Comparison of ENCODE assay signal across 12 cellular contexts in genomic region chr3:150751781-150752263, GRCh38. TPM values are rescaled to one million over a fixed set of nuclear protein-coding genes. Genes with fewer than 3 reads are reported as not detected.
A peak's percentile ranks its signal among the peaks of the same experiment; 100 is the strongest.
DNase-seq lines count a peak whose midpoint lies in the region; ATAC-seq and TF ChIP-seq lines count a peak whose summit lies in the region.
"Had no signal": no experiment of that assay in that cellular context is flagged by ENCODE, and none has a peak within 500 bp of the region (broad histone marks: within the 10 kb centered on the region; RNA-seq: fewer than 3 reads in every experiment).

No MANE protein-coding gene starts in this region.

- peaks cover 21 to 74% of the 10 kb centered on the region in 2 donors for H3K36me3 Mint-ChIP-seq in activated naive CD4-positive, alpha-beta T cell treated with anti-CD3 and anti-CD28 coated beads, Interleukin-2, amount 50 U/mL, for 72 hours

- no peaks in the 10 kb centered on the region for H3K27me3 ChIP-seq in transverse colon

- H3K4me1 ChIP-seq in transverse colon: peaks cover 50 to 97% (median 69%) of the 10 kb centered on the region in 4 donors

- H3K27ac Mint-ChIP-seq in activated naive CD4-positive, alpha-beta T cell treated with anti-CD3 and anti-CD28 coated beads, Interleukin-2, amount 50 U/mL, for 72 hours: peak overlapping the region; percentile 64 to 97

- intact Hi-C loops in left ventricle myocardium superior (cut with micrococcal nuclease) (no loop called here), transverse colon (cut with DNase I; ENCODE audit: low total_unique reads) (no loop called here)

- TF ChIP-seq POLR2A in transverse colon (IDR thresholded peaks at IDR 0.05): peak; percentile 30

- no peaks in the 10 kb centered on the region for H3K36me3 ChIP-seq in transverse colon

- no peaks in the 10 kb centered on the region for H3K9me3 ChIP-seq in transverse colon

- DNase-seq in activated naive CD4-positive, alpha-beta T cell treated with anti-CD3 and anti-CD28 coated beads, Interleukin-2, amount 50 U/mL, for 72 hours (ENCODE audit: low spot score in 2 of 2): no peak
- no peak for DNase-seq in activated naive CD4-positive, alpha-beta T cell treated with anti-CD3 and anti-CD28 coated beads, Interleukin-2, amount 50 U/mL, for 16 hours
- DNase-seq in NCI-H748 (lab: John Stamatoyannopoulos, UW; ENCODE audit: unreplicated experiment): peak; percentile 66
- no peak for DNase-seq in left ventricle myocardium superior
- DNase-seq in transverse colon: peak; percentile 60
- DNase-seq in stimulated activated CD4-positive, alpha-beta T cell treated with anti-CD3 and anti-CD28 coated beads, Interleukin-4, amount 100 ng/mL, for 4 hours: no peak
- DNase-seq in retina: no peak
- DNase-seq in inferior parietal cortex (ENCODE audit: extremely low spot score): no peak
- DNase-seq: activated effector memory CD4-positive, alpha-beta T cell treated with anti-CD3 and anti-CD28 coated beads, Interleukin-2, amount 50 U/mL, for 16 hours; naive B cell; NCI-H526; stimulated activated CD4-positive, alpha-beta T cell treated with anti-CD3 and anti-CD28 coated beads, Interleukin-12 subunit alpha, Interleukin-12 subunit beta, amount 100 ng/mL, for 4 hours had no signal

- WGBS in transverse colon (ENCODE audit: low coverage in 1 of 2), 2 donors: 44% methylated on average over 2 of the region's 2 CpGs; no CpG with 5 or more reads in 1 of the 2 donors

- ATAC-seq in activated naive CD4-positive, alpha-beta T cell treated with anti-CD3 and anti-CD28 coated beads, Interleukin-2, amount 50 U/mL, for 72 hours: peak in 1 of 2 donors; percentile 22
- ATAC-seq in left ventricle myocardium superior: peak; percentile 54

- no peaks in the 10 kb centered on the region for H3K9me3 Mint-ChIP-seq in activated naive CD4-positive, alpha-beta T cell treated with anti-CD3 and anti-CD28 coated beads, Interleukin-2, amount 50 U/mL, for 72 hours
- H3K9me3 Mint-ChIP-seq: naive B cell had no signal

- H3K27ac ChIP-seq in transverse colon: peak overlapping the region; percentile 75 to 87 (median 80)

- H3K4me3 ChIP-seq in transverse colon: no peak overlapping the region

- TF ChIP-seq EP300 in transverse colon (IDR thresholded peaks at IDR 0.05; ENCODE audit: low read depth): no peak

- TF ChIP-seq CTCF in transverse colon (IDR thresholded peaks at IDR 0.05): no peak

- in situ Hi-C loops in transverse colon (cut with MboI; ENCODE audit: low pct_ligation_motif_present in 1 of 4, low pct_unique_long_range_greater_than_20kb in 1 of 4, low sequenced_read_pairs in 3 of 4): loop anchor here in 1 of 4 donors (25.0 kb wide), 1 partner anchor 535 kb away; the partner anchor contains the start of gene P2RY14

RNA-seq across cellular contexts. Expression of gene SIAH2, which starts 11.1 kb away (rescaled TPM):
- total RNA-seq in activated naive CD4-positive, alpha-beta T cell treated with anti-CD3 and anti-CD28 coated beads, Interleukin-2, amount 50 U/mL, for 72 hours: 10 to 100 TPM; 68.3 to 74.7 TPM
- total RNA-seq in left ventricle myocardium superior (23.2 TPM), transverse colon (100 to 1,000 TPM in 1 of 4 donors, 10 to 100 TPM in 3; 24.8 to 102 (median 38.8) TPM)

RNA-seq across cellular contexts. Expression of gene ERICH6, which starts 48.1 kb away (rescaled TPM):
- not detected for total RNA-seq in activated naive CD4-positive, alpha-beta T cell treated with anti-CD3 and anti-CD28 coated beads, Interleukin-2, amount 50 U/mL, for 72 hours
- not detected for total RNA-seq in left ventricle myocardium superior
- total RNA-seq in transverse colon: not detected

Comparison
In these comparisons a context has a peak if more than half of its experiments do, and no peak if none do; other contexts are left out.
1. DNase-seq: peak in NCI-H748 (single experiment) and transverse colon (single experiment); none in activated naive CD4-positive, alpha-beta T cell treated with anti-CD3 and anti-CD28 coated beads, Interleukin-2, amount 50 U/mL, for 72 hours (0 of 2), activated naive CD4-positive, alpha-beta T cell treated with anti-CD3 and anti-CD28 coated beads, Interleukin-2, amount 50 U/mL, for 16 hours (single experiment), left ventricle myocardium superior (single experiment), stimulated activated CD4-positive, alpha-beta T cell treated with anti-CD3 and anti-CD28 coated beads, Interleukin-4, amount 100 ng/mL, for 4 hours (0 of 2), retina (single experiment) and inferior parietal cortex (single experiment).